14 cellular contexts compared by ENCODE assay signal in the genomic region with DNA sequence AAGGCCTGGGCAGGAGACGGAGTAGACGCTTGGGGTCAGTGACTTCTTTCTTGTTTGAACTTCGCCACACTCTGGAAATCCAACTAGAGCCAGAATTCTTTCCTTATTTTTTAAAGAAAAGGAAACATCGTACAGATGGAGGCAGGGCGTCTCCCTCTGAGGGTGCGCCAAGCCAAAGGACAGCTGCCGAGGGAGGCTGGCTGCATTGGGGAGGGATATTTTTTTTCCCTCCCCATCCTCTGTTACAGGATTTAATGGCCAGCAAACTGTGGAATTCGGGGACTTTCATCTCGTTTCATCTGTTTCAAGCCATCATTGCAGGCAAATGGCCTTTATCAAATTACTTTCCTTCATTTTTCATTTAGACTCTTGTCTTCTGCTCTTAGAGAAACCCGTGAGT. TPM values are rescaled to one million over a fixed set of nuclear protein-coding genes. Genes with fewer than 3 reads are reported as not detected.
A peak's percentile ranks its signal among the peaks of the same experiment; 100 is the strongest.
DNase-seq lines count a peak whose midpoint lies in the region; ATAC-seq and TF ChIP-seq lines count a peak whose summit lies in the region.
"Had no signal": no experiment of that assay in that cellular context is flagged by ENCODE, and none has a peak within 500 bp of the region (broad histone marks: within the 10 kb centered on the region; RNA-seq: fewer than 3 reads in every experiment).

No MANE protein-coding gene starts in this region.

- POLR2A ChIA-PET in activated CD4-positive, alpha-beta T cell treated with anti-CD3 and anti-CD28 coated beads, Interleukin-2, amount 10 ng/mL, durations not matched to agents 7 days and 5 days (lab: Charles Lee): interaction anchor here (1.1 kb wide), 1 partner anchor 17 kb away, joined by 3 read pairs; no protein-coding TSS in a partner anchor
- POLR2A ChIA-PET in RWPE1 (lab: Yijun Ruan, JAX; ENCODE audit: low non-redundant PET): no interaction called here

- peaks cover 2% of the 10 kb centered on the region for H3K9me3 Mint-ChIP-seq in activated CD4-positive, alpha-beta T cell treated with anti-CD3 and anti-CD28 coated beads, Interleukin-2, amount 10 ng/mL, durations not matched to agents 7 days and 5 days
- H3K9me3 Mint-ChIP-seq in stimulated activated effector memory CD8-positive, alpha-beta T cell treated with anti-CD3 and anti-CD28 coated beads, Interleukin-12 subunit alpha, Interleukin-12 subunit beta, amount 100 ng/mL, for 72 hours: no peaks in the 10 kb centered on the region

- peak overlapping the region; percentile 25 for H3K4me3 Mint-ChIP-seq in activated CD4-positive, alpha-beta T cell treated with anti-CD3 and anti-CD28 coated beads, Interleukin-2, amount 10 ng/mL, durations not matched to agents 7 days and 5 days
- no peak overlapping the region for H3K4me3 Mint-ChIP-seq in stimulated activated effector memory CD8-positive, alpha-beta T cell treated with anti-CD3 and anti-CD28 coated beads, Interleukin-12 subunit alpha, Interleukin-12 subunit beta, amount 100 ng/mL, for 72 hours

- H3K27ac Mint-ChIP-seq in activated CD4-positive, alpha-beta T cell treated with anti-CD3 and anti-CD28 coated beads, Interleukin-2, amount 10 ng/mL, durations not matched to agents 7 days and 5 days: peak overlapping the region; percentile 99
- H3K27ac Mint-ChIP-seq in stimulated activated effector memory CD8-positive, alpha-beta T cell treated with anti-CD3 and anti-CD28 coated beads, Interleukin-12 subunit alpha, Interleukin-12 subunit beta, amount 100 ng/mL, for 72 hours: peak overlapping the region; percentile 87

- H3K27ac ChIP-seq in RWPE1 (peak overlapping the region; percentile 42; the same call in 1 of the 2 replicates), epithelial cell of prostate (peak overlapping the region; percentile 80), suprapubic skin (no peak overlapping the region)
- H3K27ac ChIP-seq: left ventricle myocardium inferior had no signal

- H3K4me3 ChIP-seq in suprapubic skin: no peak overlapping the region
- H3K4me3 ChIP-seq: cardiac muscle cell, left ventricle myocardium inferior had no signal

- no peak for TF ChIP-seq EP300 in suprapubic skin (IDR thresholded peaks at IDR 0.05)

- no peaks in the 10 kb centered on the region for H3K27me3 Mint-ChIP-seq in activated CD4-positive, alpha-beta T cell treated with anti-CD3 and anti-CD28 coated beads, Interleukin-2, amount 10 ng/mL, durations not matched to agents 7 days and 5 days

- peaks cover 49% of the 10 kb centered on the region for H3K4me1 Mint-ChIP-seq in activated CD4-positive, alpha-beta T cell treated with anti-CD3 and anti-CD28 coated beads, Interleukin-2, amount 10 ng/mL, durations not matched to agents 7 days and 5 days
- peaks cover 45% of the 10 kb centered on the region for H3K4me1 Mint-ChIP-seq in stimulated activated effector memory CD8-positive, alpha-beta T cell treated with anti-CD3 and anti-CD28 coated beads, Interleukin-12 subunit alpha, Interleukin-12 subunit beta, amount 100 ng/mL, for 72 hours

- H3K36me3 Mint-ChIP-seq in activated CD4-positive, alpha-beta T cell treated with anti-CD3 and anti-CD28 coated beads, Interleukin-2, amount 10 ng/mL, durations not matched to agents 7 days and 5 days (ENCODE audit: low read depth): peaks cover 5% of the 10 kb centered on the region
- H3K36me3 Mint-ChIP-seq in stimulated activated effector memory CD8-positive, alpha-beta T cell treated with anti-CD3 and anti-CD28 coated beads, Interleukin-12 subunit alpha, Interleukin-12 subunit beta, amount 100 ng/mL, for 72 hours: no peaks in the 10 kb centered on the region

- no peaks in the 10 kb centered on the region for H3K9me3 ChIP-seq in suprapubic skin
- H3K9me3 ChIP-seq: left ventricle myocardium inferior had no signal

- WGBS in suprapubic skin: 86% methylated on average over 10 of the region's 10 CpGs

- TF ChIP-seq POLR2A in suprapubic skin (IDR thresholded peaks at IDR 0.05): no peak

- H3K27me3 ChIP-seq in suprapubic skin: no peaks in the 10 kb centered on the region
- H3K27me3 ChIP-seq: cardiac muscle cell had no signal

- CTCF ChIA-PET in activated CD4-positive, alpha-beta T cell treated with anti-CD3 and anti-CD28 coated beads, Interleukin-2, amount 10 ng/mL, durations not matched to agents 7 days and 5 days (lab: Charles Lee): no interaction called here
- CTCF ChIA-PET in RWPE1 (lab: Yijun Ruan, JAX): no interaction called here

- no peaks in the 10 kb centered on the region for H3K36me3 ChIP-seq in suprapubic skin
- H3K36me3 ChIP-seq: cardiac muscle cell, left ventricle myocardium inferior had no signal

- no peak for TF ChIP-seq CTCF in RWPE1 (conservative IDR thresholded peaks at IDR 0.05; ENCODE audit: low read depth)
- TF ChIP-seq CTCF in suprapubic skin (IDR thresholded peaks at IDR 0.05): no peak

- no peak for DNase-seq in activated CD4-positive, alpha-beta T cell treated with anti-CD3 and anti-CD28 coated beads, Interleukin-2, amount 10 ng/mL, durations not matched to agents 7 days and 5 days
- DNase-seq in activated CD4-positive, alpha-beta T cell treated with anti-CD3 and anti-CD28 coated beads for 48 hours: no peak
- DNase-seq in RWPE1 (ENCODE audit: low spot score) (no peak), epithelial cell of prostate (ENCODE audit: low read depth, low spot score) (no peak), COR-L47 (lab: John Stamatoyannopoulos, UW) (no peak), NCI-H524 (lab: John Stamatoyannopoulos, UW) (no peak), suprapubic skin (ENCODE audit: low spot score in 2 of 2) (no peak)
- DNase-seq in stimulated activated effector memory CD8-positive, alpha-beta T cell treated with anti-CD3 and anti-CD28 coated beads, Interleukin-12 subunit alpha, Interleukin-12 subunit beta, amount 100 ng/mL, for 72 hours (ENCODE audit: low spot score in 2 of 2): no peak
- DNase-seq: hippocampal formation, KBM-7, left ventricle myocardium inferior, NCI-H1930, occipital lobe had no signal

- ATAC-seq in stimulated activated effector memory CD8-positive, alpha-beta T cell treated with anti-CD3 and anti-CD28 coated beads, Interleukin-12 subunit alpha, Interleukin-12 subunit beta, amount 100 ng/mL, for 72 hours: no peak

- no peaks in the 10 kb centered on the region for H3K4me1 ChIP-seq in suprapubic skin
- H3K4me1 ChIP-seq: left ventricle myocardium inferior had no signal

RNA-seq across cellular contexts. Expression of a gene that starts 15.9 kb away (rescaled TPM):
- total RNA-seq in activated CD4-positive, alpha-beta T cell treated with anti-CD3 and anti-CD28 coated beads, Interleukin-2, amount 10 ng/mL, durations not matched to agents 7 days and 5 days: 1 to 10 TPM; 4.1 to 4.6 TPM
- total RNA-seq in suprapubic skin: 1 to 10 TPM; 3.5 to 6.9 (median 5.5) TPM

RNA-seq across cellular contexts. Expression of a gene that starts 58.4 kb away (rescaled TPM):
- total RNA-seq in activated CD4-positive, alpha-beta T cell treated with anti-CD3 and anti-CD28 coated beads, Interleukin-2, amount 10 ng/mL, durations not matched to agents 7 days and 5 days: 10 to 100 TPM; 78.8 to 90.7 TPM
- total RNA-seq in suprapubic skin: 10 to 100 TPM; 52.3 to 59.9 (median 57.7) TPM
